ENCODE assay signal across 15 cellular contexts in genomic region chr12:63967358-63967757, GRCh38.
DNase-seq lines count a peak whose midpoint lies in the region; FAIRE-seq and TF ChIP-seq lines count a peak whose summit lies in the region.
"Had no signal": no experiment of that assay in that cellular context is flagged by ENCODE, and none has a peak within 500 bp of the region (broad histone marks: within the 10 kb centered on the region; RNA-seq: fewer than 3 reads in every experiment).

No MANE protein-coding gene starts in this region.

- H3K27me3 ChIP-seq in bronchial epithelial cell (ENCODE audit: control insufficient read depth, insufficient read depth, low read length) (no peaks in the 10 kb centered on the region), keratinocyte (ENCODE audit: control insufficient read depth, extremely low read depth, insufficient read depth, low read length) (no peaks in the 10 kb centered on the region), Caco-2 (replicated peaks; ENCODE audit: control insufficient read depth, insufficient read depth, low read length) (no peaks in the 10 kb centered on the region)
- H3K27me3 ChIP-seq: colonic mucosa had no signal

- H3K27ac Mint-ChIP-seq in Caco-2 (ENCODE audit: unreplicated experiment), result no peak overlapping the region
- H3K27ac Mint-ChIP-seq: activated CD8-positive, alpha-beta T cell treated with anti-CD3 and anti-CD28 coated beads for 36 hours had no signal

- peaks cover 9% of the 10 kb centered on the region for H3K4me1 ChIP-seq in keratinocyte (ENCODE audit: control insufficient read depth, extremely low read depth, insufficient read depth, low read length)
- 0 out of 2 replicates have a peak, but pooled peaks cover 4% of the 10 kb centered on the region for H3K4me1 ChIP-seq in Caco-2
- H3K4me1 ChIP-seq: colonic mucosa had no signal

- no peak overlapping the region for H3K4me3 Mint-ChIP-seq in Caco-2 (ENCODE audit: unreplicated experiment)
- H3K4me3 Mint-ChIP-seq: activated CD8-positive, alpha-beta T cell treated with anti-CD3 and anti-CD28 coated beads for 36 hours had no signal

- CTCF ChIA-PET in Caco-2 (lab: Charles Lee), result no interaction called here

- no peak for TF ChIP-seq CTCF in AG10803 (conservative IDR thresholded peaks at IDR 0.05; ENCODE audit: low read length)
- no peak for TF ChIP-seq CTCF in bronchial epithelial cell (IDR thresholded peaks at IDR 0.05; ENCODE audit: insufficient read depth, low read length, severe bottlenecking)
- TF ChIP-seq CTCF in keratinocyte (optimal IDR thresholded peaks at IDR 0.05 in 1 of 3, IDR thresholded peaks at IDR 0.05 in 1 of 3, conservative IDR thresholded peaks at IDR 0.05 in 1 of 3; ENCODE audit: extremely low read depth in 1 of 3, insufficient read depth in 2 of 3, low read length in 3 of 3), result no peak
- no peak for TF ChIP-seq CTCF in Caco-2 (IDR thresholded peaks at IDR 0.05; ENCODE audit: insufficient read depth in 1 of 2, low read depth in 1 of 2, low read length in 1 of 2, severe bottlenecking in 1 of 2, unreplicated experiment in 1 of 2)

- H2AFZ ChIP-seq in keratinocyte (ENCODE audit: control insufficient read depth, low read length), result no peak overlapping the region

- peak; percentile 45 for DNase-seq in AG10803 (ENCODE audit: low read depth)
- DNase-seq in M059J (ENCODE audit: low read depth), result peak; percentile 73
- peak; percentile 20 for DNase-seq in bronchial epithelial cell (ENCODE audit: low read depth)
- no peak for DNase-seq in keratinocyte (ENCODE audit: low read depth, low spot score)
- DNase-seq in activated naive CD4-positive, alpha-beta T cell treated with anti-CD3 and anti-CD28 coated beads, Interleukin-2, amount 50 U/mL, for 16 hours, result no peak
- no peak for DNase-seq in Caco-2
- DNase-seq in cardiac septum (ENCODE audit: low spot score), result no peak
- DNase-seq in posterior vena cava (ENCODE audit: low spot score), result no peak
- DNase-seq: activated CD8-positive, alpha-beta T cell treated with anti-CD3 and anti-CD28 coated beads for 36 hours; colonic mucosa; DMS79 treated with DMSO at 0.1 percent for 48 hours; NCI-H146; NCI-H524 treated with DMSO at 0.1 percent for 48 hours; RPMI8226 had no signal

- H4K20me1 ChIP-seq in keratinocyte (ENCODE audit: control insufficient read depth, extremely low read depth, insufficient read depth, low read length), result no peaks in the 10 kb centered on the region

- no peaks in the 10 kb centered on the region for H3K9me1 ChIP-seq in keratinocyte (ENCODE audit: control insufficient read depth, extremely low read depth, insufficient read depth, low read length)

- dilution Hi-C loops in keratinocyte (cut with MboI; ENCODE audit: extremely low pct_ligation_motif_present, low sequenced_read_pairs), result no loop called here

- peaks cover 17% of the 10 kb centered on the region for H3K4me1 Mint-ChIP-seq in Caco-2 (ENCODE audit: low read depth, unreplicated experiment)

- H3K79me2 ChIP-seq in keratinocyte (ENCODE audit: control insufficient read depth, insufficient read depth, low read length), result peaks cover 8% of the 10 kb centered on the region

- no peaks in the 10 kb centered on the region for H3K9me3 ChIP-seq in keratinocyte (ENCODE audit: control insufficient read depth, low read depth, low read length)
- no peaks in the 10 kb centered on the region; the same call in 1 of the 2 replicates for H3K9me3 ChIP-seq in Caco-2
- H3K9me3 ChIP-seq: colonic mucosa had no signal

- H3K27ac ChIP-seq in keratinocyte (ENCODE audit: control insufficient read depth, insufficient read depth, low read length), result peak overlapping the region; percentile 16
- H3K27ac ChIP-seq: colonic mucosa had no signal

- POLR2A ChIA-PET in Caco-2 (lab: Charles Lee), result no interaction called here

- intact Hi-C loops in Caco-2 (cut with micrococcal nuclease; ENCODE audit: unreplicated experiment) (no loop called here), cardiac septum (cut with DNase I) (no loop called here), posterior vena cava (cut with DNase I) (loop anchor here in 1 of 2 donors (10.0 kb wide), 1 partner anchor 1187 kb away; no protein-coding TSS in a partner anchor)

- no TSS peak for BruUV-seq in Caco-2 (replicated peaks; lab: Mats Ljungman, UMichigan)

- H3K9me3 Mint-ChIP-seq in Caco-2 (ENCODE audit: unreplicated experiment), result no peaks in the 10 kb centered on the region
- H3K9me3 Mint-ChIP-seq: activated CD8-positive, alpha-beta T cell treated with anti-CD3 and anti-CD28 coated beads for 36 hours had no signal

- no peak overlapping the region for H3K4me2 ChIP-seq in keratinocyte (ENCODE audit: control insufficient read depth, extremely low read depth, insufficient read depth, low read depth, low read length)

- H3K9ac ChIP-seq in keratinocyte (ENCODE audit: control insufficient read depth, extremely low read depth, insufficient read depth, low read length), result no peak overlapping the region

- H3K27me3 Mint-ChIP-seq in Caco-2 (ENCODE audit: insufficient read depth, unreplicated experiment), result no peaks in the 10 kb centered on the region

- H3K36me3 ChIP-seq in bronchial epithelial cell (ENCODE audit: control insufficient read depth, insufficient read depth, low read length) (no peaks in the 10 kb centered on the region), keratinocyte (ENCODE audit: control insufficient read depth in 2 of 2, extremely low read depth in 1 of 2, insufficient read depth in 2 of 2, low read length in 2 of 2) (no peaks in the 10 kb centered on the region), Caco-2 (ENCODE audit: control insufficient read depth, insufficient read depth, low read length) (no peaks in the 10 kb centered on the region; the same call in 1 of the 2 replicates)
- H3K36me3 ChIP-seq: colonic mucosa had no signal

- no peak for FAIRE-seq in bronchial epithelial cell (lab: Jason Lieb, UNC)
- FAIRE-seq in keratinocyte (lab: Jason Lieb, UNC), result peak; percentile 83

- H3K4me3 ChIP-seq in AG10803 (ENCODE audit: low read length), result no peak overlapping the region
- H3K4me3 ChIP-seq in bronchial epithelial cell (ENCODE audit: low read depth, low read length), result no peak overlapping the region
- H3K4me3 ChIP-seq in keratinocyte (ENCODE audit: control insufficient read depth in 2 of 3, extremely low read depth in 1 of 3, insufficient read depth in 2 of 3, low read depth in 1 of 3, low read length in 3 of 3), result no peak overlapping the region
- no peak overlapping the region for H3K4me3 ChIP-seq in Caco-2 (ENCODE audit: low read depth, low read length)
- H3K4me3 ChIP-seq: colonic mucosa, lung had no signal

- H3K36me3 Mint-ChIP-seq in Caco-2 (ENCODE audit: insufficient read depth, unreplicated experiment), result peaks cover 11% of the 10 kb centered on the region

Comparison
In these comparisons a context has a peak if more than half of its experiments do, and no peak if none do; other contexts are left out.
1. DNase-seq: peak in AG10803 (single experiment), M059J (single experiment) and bronchial epithelial cell (single experiment); none in keratinocyte (single experiment), activated naive CD4-positive, alpha-beta T cell treated with anti-CD3 and anti-CD28 coated beads, Interleukin-2, amount 50 U/mL, for 16 hours (single experiment), Caco-2 (0 of 2), cardiac septum (single experiment) and posterior vena cava (single experiment).